Comparison of ENCODE assay signal across 1 cellular context in the genomic region with DNA sequence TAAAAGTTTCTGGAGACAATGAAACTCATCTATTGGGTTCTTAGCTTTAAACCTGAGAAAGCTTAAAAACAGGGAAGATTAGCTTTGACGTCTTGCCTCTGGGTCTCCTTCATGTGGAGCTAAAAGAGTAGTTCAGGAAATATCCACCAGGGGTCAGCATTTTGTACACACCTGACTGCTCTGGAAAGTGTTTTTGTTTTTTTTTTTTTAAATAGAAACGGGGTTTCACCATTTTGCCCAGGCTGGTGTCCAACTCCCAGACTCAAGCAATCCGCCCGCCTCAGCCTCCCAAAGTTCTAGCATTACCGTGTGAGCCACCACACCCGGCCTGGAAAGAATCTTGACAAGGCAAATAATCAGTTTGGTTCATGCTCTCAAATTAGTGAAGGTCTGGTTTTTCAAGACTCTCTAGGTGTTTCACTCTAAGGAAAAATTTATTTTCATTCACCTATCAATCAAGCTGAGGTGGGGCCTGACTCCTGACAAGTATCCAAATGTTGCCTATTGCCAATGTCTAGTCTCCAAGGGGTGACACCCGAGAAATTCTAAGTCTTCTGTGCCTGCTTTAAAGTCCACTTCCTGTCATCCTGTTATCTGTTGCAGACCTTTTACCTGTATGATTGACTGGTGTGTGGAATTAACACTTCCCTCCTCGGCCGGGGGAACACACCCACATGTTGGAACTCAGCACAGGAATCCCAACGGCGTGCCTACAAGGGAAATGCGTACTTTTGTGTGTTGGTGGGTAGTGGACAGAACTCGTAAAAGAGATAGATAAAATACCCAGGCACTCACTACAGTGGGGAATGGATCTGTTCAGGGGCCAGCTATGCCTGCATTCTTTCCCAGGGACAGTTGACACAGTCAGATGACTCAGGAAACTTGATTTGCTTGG.
TF ChIP-seq lines count a peak whose summit lies in the region.

No MANE protein-coding gene starts in this region.

TF ChIP-seq in HepG2, 621 proteins besides CTCF, POLR2A, EP300 and RAD21 (continued from another document and continues in another):
- TF ChIP-seq, protein P1, sequence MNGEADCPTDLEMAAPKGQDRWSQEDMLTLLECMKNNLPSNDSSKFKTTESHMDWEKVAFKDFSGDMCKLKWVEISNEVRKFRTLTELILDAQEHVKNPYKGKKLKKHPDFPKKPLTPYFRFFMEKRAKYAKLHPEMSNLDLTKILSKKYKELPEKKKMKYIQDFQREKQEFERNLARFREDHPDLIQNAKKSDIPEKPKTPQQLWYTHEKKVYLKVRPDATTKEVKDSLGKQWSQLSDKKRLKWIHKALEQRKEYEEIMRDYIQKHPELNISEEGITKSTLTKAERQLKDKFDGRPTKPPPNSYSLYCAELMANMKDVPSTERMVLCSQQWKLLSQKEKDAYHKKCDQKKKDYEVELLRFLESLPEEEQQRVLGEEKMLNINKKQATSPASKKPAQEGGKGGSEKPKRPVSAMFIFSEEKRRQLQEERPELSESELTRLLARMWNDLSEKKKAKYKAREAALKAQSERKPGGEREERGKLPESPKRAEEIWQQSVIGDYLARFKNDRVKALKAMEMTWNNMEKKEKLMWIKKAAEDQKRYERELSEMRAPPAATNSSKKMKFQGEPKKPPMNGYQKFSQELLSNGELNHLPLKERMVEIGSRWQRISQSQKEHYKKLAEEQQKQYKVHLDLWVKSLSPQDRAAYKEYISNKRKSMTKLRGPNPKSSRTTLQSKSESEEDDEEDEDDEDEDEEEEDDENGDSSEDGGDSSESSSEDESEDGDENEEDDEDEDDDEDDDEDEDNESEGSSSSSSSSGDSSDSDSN (CRISPR knock-in tag; IDR thresholded peaks at IDR 0.05) = no peak; the same call in 1 of the 2 replicates
- TF ChIP-seq SIN3A (IDR thresholded peaks at IDR 0.05; ENCODE audit: borderline replicate concordance, low read depth, low read length) = 0 out of 2 replicates have a peak, but pooled peaks have one; percentile 10
- TF ChIP-seq CBX2 (IDR thresholded peaks at IDR 0.05; ENCODE audit: low read depth, low read length) = no peak
- TF ChIP-seq CBX2 (CRISPR knock-in tag; IDR thresholded peaks at IDR 0.05; ENCODE audit: low read depth) = no peak; the same call in 1 of the 2 replicates
- TF ChIP-seq, protein P2, sequence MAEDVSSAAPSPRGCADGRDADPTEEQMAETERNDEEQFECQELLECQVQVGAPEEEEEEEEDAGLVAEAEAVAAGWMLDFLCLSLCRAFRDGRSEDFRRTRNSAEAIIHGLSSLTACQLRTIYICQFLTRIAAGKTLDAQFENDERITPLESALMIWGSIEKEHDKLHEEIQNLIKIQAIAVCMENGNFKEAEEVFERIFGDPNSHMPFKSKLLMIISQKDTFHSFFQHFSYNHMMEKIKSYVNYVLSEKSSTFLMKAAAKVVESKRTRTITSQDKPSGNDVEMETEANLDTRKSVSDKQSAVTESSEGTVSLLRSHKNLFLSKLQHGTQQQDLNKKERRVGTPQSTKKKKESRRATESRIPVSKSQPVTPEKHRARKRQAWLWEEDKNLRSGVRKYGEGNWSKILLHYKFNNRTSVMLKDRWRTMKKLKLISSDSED (CRISPR knock-in tag; IDR thresholded peaks at IDR 0.05) = no peak
- TF ChIP-seq TEAD3 (CRISPR knock-in tag; optimal IDR thresholded peaks at IDR 0.05; ENCODE audit: borderline replicate concordance) = peak; percentile 38
- TF ChIP-seq ZNF296 (CRISPR knock-in tag; conservative IDR thresholded peaks at IDR 0.05) = no peak
- TF ChIP-seq, protein P3, sequence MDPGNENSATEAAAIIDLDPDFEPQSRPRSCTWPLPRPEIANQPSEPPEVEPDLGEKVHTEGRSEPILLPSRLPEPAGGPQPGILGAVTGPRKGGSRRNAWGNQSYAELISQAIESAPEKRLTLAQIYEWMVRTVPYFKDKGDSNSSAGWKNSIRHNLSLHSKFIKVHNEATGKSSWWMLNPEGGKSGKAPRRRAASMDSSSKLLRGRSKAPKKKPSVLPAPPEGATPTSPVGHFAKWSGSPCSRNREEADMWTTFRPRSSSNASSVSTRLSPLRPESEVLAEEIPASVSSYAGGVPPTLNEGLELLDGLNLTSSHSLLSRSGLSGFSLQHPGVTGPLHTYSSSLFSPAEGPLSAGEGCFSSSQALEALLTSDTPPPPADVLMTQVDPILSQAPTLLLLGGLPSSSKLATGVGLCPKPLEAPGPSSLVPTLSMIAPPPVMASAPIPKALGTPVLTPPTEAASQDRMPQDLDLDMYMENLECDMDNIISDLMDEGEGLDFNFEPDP (CRISPR knock-in tag; conservative IDR thresholded peaks at IDR 0.05) = no peak
- TF ChIP-seq SCMH1 (CRISPR knock-in tag; IDR thresholded peaks at IDR 0.05; ENCODE audit: borderline replicate concordance) = no peak
- peak; percentile 63; the same call in 1 of the 2 replicates for TF ChIP-seq ZFP36L1 (CRISPR knock-in tag; IDR thresholded peaks at IDR 0.05)
- TF ChIP-seq U2AF1 (optimal IDR thresholded peaks at IDR 0.05; ENCODE audit: low read depth, low read length) = no peak
- TF ChIP-seq, protein P4, sequence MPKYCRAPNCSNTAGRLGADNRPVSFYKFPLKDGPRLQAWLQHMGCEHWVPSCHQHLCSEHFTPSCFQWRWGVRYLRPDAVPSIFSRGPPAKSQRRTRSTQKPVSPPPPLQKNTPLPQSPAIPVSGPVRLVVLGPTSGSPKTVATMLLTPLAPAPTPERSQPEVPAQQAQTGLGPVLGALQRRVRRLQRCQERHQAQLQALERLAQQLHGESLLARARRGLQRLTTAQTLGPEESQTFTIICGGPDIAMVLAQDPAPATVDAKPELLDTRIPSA (CRISPR knock-in tag; IDR thresholded peaks at IDR 0.05; ENCODE audit: borderline replicate concordance) = no peak
- TF ChIP-seq RARG (CRISPR knock-in tag; IDR thresholded peaks at IDR 0.05; ENCODE audit: low read depth) = no peak
- TF ChIP-seq ZNF343 (CRISPR knock-in tag; IDR thresholded peaks at IDR 0.05) = no peak
- TF ChIP-seq ZBTB7A (CRISPR knock-in tag; IDR thresholded peaks at IDR 0.05) = peak; percentile 34; the same call in 1 of the 2 replicates
- no peak for TF ChIP-seq KLF11 (CRISPR knock-in tag; IDR thresholded peaks at IDR 0.05)
- peak; percentile 40 for TF ChIP-seq FOSL2 (CRISPR knock-in tag; IDR thresholded peaks at IDR 0.05)
- TF ChIP-seq, protein P5, sequence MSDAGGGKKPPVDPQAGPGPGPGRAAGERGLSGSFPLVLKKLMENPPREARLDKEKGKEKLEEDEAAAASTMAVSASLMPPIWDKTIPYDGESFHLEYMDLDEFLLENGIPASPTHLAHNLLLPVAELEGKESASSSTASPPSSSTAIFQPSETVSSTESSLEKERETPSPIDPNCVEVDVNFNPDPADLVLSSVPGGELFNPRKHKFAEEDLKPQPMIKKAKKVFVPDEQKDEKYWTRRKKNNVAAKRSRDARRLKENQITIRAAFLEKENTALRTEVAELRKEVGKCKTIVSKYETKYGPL (CRISPR knock-in tag; IDR thresholded peaks at IDR 0.05) = no peak
- no peak for TF ChIP-seq ZSCAN29 (CRISPR knock-in tag; conservative IDR thresholded peaks at IDR 0.05)
- TF ChIP-seq TCF12 (IDR thresholded peaks at IDR 0.05) = no peak
- TF ChIP-seq TCF12 (CRISPR knock-in tag; IDR thresholded peaks at IDR 0.05) = no peak
- TF ChIP-seq, protein P6, sequence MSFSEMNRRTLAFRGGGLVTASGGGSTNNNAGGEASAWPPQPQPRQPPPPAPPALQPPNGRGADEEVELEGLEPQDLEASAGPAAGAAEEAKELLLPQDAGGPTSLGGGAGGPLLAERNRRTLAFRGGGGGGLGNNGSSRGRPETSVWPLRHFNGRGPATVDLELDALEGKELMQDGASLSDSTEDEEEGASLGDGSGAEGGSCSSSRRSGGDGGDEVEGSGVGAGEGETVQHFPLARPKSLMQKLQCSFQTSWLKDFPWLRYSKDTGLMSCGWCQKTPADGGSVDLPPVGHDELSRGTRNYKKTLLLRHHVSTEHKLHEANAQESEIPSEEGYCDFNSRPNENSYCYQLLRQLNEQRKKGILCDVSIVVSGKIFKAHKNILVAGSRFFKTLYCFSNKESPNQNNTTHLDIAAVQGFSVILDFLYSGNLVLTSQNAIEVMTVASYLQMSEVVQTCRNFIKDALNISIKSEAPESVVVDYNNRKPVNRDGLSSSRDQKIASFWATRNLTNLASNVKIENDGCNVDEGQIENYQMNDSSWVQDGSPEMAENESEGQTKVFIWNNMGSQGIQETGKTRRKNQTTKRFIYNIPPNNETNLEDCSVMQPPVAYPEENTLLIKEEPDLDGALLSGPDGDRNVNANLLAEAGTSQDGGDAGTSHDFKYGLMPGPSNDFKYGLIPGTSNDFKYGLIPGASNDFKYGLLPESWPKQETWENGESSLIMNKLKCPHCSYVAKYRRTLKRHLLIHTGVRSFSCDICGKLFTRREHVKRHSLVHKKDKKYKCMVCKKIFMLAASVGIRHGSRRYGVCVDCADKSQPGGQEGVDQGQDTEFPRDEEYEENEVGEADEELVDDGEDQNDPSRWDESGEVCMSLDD (CRISPR knock-in tag; IDR thresholded peaks at IDR 0.05; ENCODE audit: borderline replicate concordance) = no peak
- TF ChIP-seq, protein P7, sequence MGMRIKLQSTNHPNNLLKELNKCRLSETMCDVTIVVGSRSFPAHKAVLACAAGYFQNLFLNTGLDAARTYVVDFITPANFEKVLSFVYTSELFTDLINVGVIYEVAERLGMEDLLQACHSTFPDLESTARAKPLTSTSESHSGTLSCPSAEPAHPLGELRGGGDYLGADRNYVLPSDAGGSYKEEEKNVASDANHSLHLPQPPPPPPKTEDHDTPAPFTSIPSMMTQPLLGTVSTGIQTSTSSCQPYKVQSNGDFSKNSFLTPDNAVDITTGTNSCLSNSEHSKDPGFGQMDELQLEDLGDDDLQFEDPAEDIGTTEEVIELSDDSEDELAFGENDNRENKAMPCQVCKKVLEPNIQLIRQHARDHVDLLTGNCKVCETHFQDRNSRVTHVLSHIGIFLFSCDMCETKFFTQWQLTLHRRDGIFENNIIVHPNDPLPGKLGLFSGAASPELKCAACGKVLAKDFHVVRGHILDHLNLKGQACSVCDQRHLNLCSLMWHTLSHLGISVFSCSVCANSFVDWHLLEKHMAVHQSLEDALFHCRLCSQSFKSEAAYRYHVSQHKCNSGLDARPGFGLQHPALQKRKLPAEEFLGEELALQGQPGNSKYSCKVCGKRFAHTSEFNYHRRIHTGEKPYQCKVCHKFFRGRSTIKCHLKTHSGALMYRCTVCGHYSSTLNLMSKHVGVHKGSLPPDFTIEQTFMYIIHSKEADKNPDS (CRISPR knock-in tag; IDR thresholded peaks at IDR 0.05) = no peak
- TF ChIP-seq, protein P8, sequence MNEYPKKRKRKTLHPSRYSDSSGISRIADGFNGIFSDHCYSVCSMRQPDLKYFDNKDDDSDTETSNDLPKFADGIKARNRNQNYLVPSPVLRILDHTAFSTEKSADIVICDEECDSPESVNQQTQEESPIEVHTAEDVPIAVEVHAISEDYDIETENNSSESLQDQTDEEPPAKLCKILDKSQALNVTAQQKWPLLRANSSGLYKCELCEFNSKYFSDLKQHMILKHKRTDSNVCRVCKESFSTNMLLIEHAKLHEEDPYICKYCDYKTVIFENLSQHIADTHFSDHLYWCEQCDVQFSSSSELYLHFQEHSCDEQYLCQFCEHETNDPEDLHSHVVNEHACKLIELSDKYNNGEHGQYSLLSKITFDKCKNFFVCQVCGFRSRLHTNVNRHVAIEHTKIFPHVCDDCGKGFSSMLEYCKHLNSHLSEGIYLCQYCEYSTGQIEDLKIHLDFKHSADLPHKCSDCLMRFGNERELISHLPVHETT (CRISPR knock-in tag; conservative IDR thresholded peaks at IDR 0.05) = no peak
- no peak for TF ChIP-seq SRY (CRISPR knock-in tag; IDR thresholded peaks at IDR 0.05)
- TF ChIP-seq, protein P9, sequence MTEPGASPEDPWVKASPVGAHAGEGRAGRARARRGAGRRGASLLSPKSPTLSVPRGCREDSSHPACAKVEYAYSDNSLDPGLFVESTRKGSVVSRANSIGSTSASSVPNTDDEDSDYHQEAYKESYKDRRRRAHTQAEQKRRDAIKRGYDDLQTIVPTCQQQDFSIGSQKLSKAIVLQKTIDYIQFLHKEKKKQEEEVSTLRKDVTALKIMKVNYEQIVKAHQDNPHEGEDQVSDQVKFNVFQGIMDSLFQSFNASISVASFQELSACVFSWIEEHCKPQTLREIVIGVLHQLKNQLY (CRISPR knock-in tag; IDR thresholded peaks at IDR 0.05) = no peak
- no peak for TF ChIP-seq ZNF3 (CRISPR knock-in tag; IDR thresholded peaks at IDR 0.05)
- TF ChIP-seq ZNF317 (CRISPR knock-in tag; IDR thresholded peaks at IDR 0.05) = peak; percentile 34; the same call in 1 of the 2 replicates
- TF ChIP-seq ZNF558 (CRISPR knock-in tag; IDR thresholded peaks at IDR 0.05; ENCODE audit: borderline replicate concordance) = 0 out of 2 replicates have a peak, but pooled peaks have one; percentile 67
- TF ChIP-seq THAP11 (CRISPR knock-in tag; IDR thresholded peaks at IDR 0.05) = peak; percentile 25; the same call in 1 of the 2 replicates
- no peak for TF ChIP-seq YEATS2 (CRISPR knock-in tag; IDR thresholded peaks at IDR 0.05; ENCODE audit: borderline replicate concordance)
- no peak for TF ChIP-seq ZNF572 (CRISPR knock-in tag; IDR thresholded peaks at IDR 0.05)
- TF ChIP-seq, protein P10, sequence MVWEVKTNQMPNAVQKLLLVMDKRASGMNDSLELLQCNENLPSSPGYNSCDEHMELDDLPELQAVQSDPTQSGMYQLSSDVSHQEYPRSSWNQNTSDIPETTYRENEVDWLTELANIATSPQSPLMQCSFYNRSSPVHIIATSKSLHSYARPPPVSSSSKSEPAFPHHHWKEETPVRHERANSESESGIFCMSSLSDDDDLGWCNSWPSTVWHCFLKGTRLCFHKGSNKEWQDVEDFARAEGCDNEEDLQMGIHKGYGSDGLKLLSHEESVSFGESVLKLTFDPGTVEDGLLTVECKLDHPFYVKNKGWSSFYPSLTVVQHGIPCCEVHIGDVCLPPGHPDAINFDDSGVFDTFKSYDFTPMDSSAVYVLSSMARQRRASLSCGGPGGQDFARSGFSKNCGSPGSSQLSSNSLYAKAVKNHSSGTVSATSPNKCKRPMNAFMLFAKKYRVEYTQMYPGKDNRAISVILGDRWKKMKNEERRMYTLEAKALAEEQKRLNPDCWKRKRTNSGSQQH (CRISPR knock-in tag; IDR thresholded peaks at IDR 0.05; ENCODE audit: low read depth) = 0 out of 2 replicates have a peak, but pooled peaks have one; percentile 48
- TF ChIP-seq, protein P11, sequence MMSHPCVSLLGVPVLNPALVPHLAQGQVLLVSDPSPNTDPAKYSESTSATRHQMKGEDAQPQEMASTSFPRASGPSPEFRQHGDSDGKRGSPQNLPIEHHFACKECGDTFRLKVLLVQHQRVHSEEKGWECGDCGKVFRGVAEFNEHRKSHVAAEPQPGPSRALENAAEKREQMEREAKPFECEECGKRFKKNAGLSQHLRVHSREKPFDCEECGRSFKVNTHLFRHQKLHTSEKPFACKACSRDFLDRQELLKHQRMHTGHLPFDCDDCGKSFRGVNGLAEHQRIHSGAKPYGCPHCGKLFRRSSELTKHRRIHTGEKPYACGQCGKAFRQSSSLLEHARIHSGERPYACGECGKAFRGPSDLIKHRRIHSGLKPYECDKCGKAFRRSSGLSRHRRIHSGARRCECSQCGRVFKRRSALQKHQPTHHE (CRISPR knock-in tag; IDR thresholded peaks at IDR 0.05; ENCODE audit: borderline replicate concordance) = no peak
- no peak for TF ChIP-seq HMG20A (CRISPR knock-in tag; IDR thresholded peaks at IDR 0.05; ENCODE audit: borderline replicate concordance)
- no peak for TF ChIP-seq ZNF496 (CRISPR knock-in tag; IDR thresholded peaks at IDR 0.05; ENCODE audit: insufficient replicate concordance)
